12 cellular contexts compared by ENCODE assay signal in the genomic region with DNA sequence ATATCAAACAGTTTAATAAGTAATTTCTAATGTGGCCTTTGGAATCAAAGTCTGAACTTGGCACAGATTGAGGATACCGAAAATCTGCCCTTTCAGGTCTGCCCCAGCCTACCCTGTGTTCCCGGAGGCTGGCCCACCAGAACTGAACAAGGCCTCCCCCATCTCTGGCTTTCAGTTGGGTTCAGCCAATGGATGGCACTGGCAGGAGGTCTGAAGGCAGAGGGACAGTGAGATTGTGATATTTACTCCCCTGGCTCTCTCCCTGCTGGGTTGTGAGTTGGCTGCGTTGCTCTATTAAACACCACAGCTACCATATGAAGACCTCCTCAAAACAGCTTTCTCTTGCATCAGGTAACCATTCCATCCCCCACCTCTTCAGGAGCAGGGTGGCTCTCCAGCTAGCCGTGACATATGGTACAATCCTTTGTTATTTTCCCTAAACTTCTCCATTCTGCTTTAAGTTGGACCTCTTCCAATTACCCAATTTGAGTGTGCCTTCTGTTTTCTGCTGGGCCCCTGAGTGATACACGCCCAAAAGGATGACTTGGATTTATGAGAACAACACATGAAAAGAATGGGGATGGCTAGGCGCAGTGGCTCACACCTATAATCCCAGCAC. TPM values are rescaled to one million over a fixed set of nuclear protein-coding genes. Genes with fewer than 3 reads are reported as not detected.
DNase-seq lines count a peak whose midpoint lies in the region; ATAC-seq and TF ChIP-seq lines count a peak whose summit lies in the region.
"Had no signal": no experiment of that assay in that cellular context is flagged by ENCODE, and none has a peak within 500 bp of the region (broad histone marks: within the 10 kb centered on the region; RNA-seq: fewer than 3 reads in every experiment).

No MANE protein-coding gene starts in this region.

- no peaks in the 10 kb centered on the region for H3K27me3 ChIP-seq in Panc1 (ENCODE audit: control insufficient read depth, insufficient read depth, low read length)
- H3K27me3 ChIP-seq in gastroesophageal sphincter: no peaks in the 10 kb centered on the region
- H3K27me3 ChIP-seq in testis: no peaks in the 10 kb centered on the region
- no peaks in the 10 kb centered on the region for H3K27me3 ChIP-seq in neural progenitor cell

- H3K27ac Mint-ChIP-seq in neural progenitor cell: no peak overlapping the region
- H3K27ac Mint-ChIP-seq: activated T-cell treated with anti-CD3 and anti-CD28 coated beads, Interleukin-2, amount 50 U/mL, for 72 hours; stimulated activated naive CD8-positive, alpha-beta T cell treated with anti-CD3 and anti-CD28 coated beads, Interleukin-15, Interleukin-2, amounts not matched to agents 100 ng/mL and 50 ng/mL, for 24 hours had no signal

- H3K36me3 Mint-ChIP-seq in neural progenitor cell: no peaks in the 10 kb centered on the region

- no peaks in the 10 kb centered on the region for H3K9me3 ChIP-seq in Panc1 (ENCODE audit: control insufficient read depth, insufficient read depth, low read depth, low read length)
- no peaks in the 10 kb centered on the region for H3K9me3 ChIP-seq in gastroesophageal sphincter
- H3K9me3 ChIP-seq in testis: no peaks in the 10 kb centered on the region
- H3K9me3 ChIP-seq in neural progenitor cell (ENCODE audit: low read depth): no peaks in the 10 kb centered on the region

- 82 to 94% methylated on average over 2 to 4 of the region's 6 CpGs for WGBS in gastroesophageal sphincter (ENCODE audit: low coverage in 1 of 2), 2 donors
- WGBS in testis, 2 donors: 71 to 80% methylated on average over 6 of the region's 6 CpGs

- no peak overlapping the region for H3K4me2 ChIP-seq in neural progenitor cell

- peak overlapping the region; percentile 30 for H3K27ac ChIP-seq in Panc1 (ENCODE audit: low read length)
- peak overlapping the region in 3 of 4 donors; percentile 20 to 78 (median 38) for H3K27ac ChIP-seq in gastroesophageal sphincter
- H3K27ac ChIP-seq in testis: peak overlapping the region; percentile 22 to 84
- H3K27ac ChIP-seq in neural progenitor cell: no peak overlapping the region

- CTCF ChIA-PET in Panc1 (lab: Charles Lee): interaction anchor here (0.6 kb wide), 1 partner anchor 8 kb away, joined by 5 read pairs; no protein-coding TSS in a partner anchor

- no TSS peak for BruUV-seq in Panc1 (replicated peaks; lab: Mats Ljungman, UMichigan)

- TF ChIP-seq CTCF in Panc1 (IDR thresholded peaks at IDR 0.05) (no peak), gastroesophageal sphincter (IDR thresholded peaks at IDR 0.05) (no peak), testis (IDR thresholded peaks at IDR 0.05) (no peak), neural progenitor cell (IDR thresholded peaks at IDR 0.05) (no peak)

- H3K4me1 ChIP-seq in Panc1 (ENCODE audit: control insufficient read depth, insufficient read depth, low read length) (peaks cover 71% of the 10 kb centered on the region), gastroesophageal sphincter (peaks cover 3 to 82% (median 26%) of the 10 kb centered on the region in 3 donors), testis (peaks cover 35% of the 10 kb centered on the region), neural progenitor cell (peaks cover 32% of the 10 kb centered on the region)

- no peak for TF ChIP-seq EP300 in gastroesophageal sphincter (IDR thresholded peaks at IDR 0.05)

- intact Hi-C loops in Panc1 (cut with micrococcal nuclease; ENCODE audit: unreplicated experiment): no loop called here
- intact Hi-C loops in testis (cut with DNase I; ENCODE audit: low total_unique reads): no loop called here

- H4K20me1 ChIP-seq in neural progenitor cell (ENCODE audit: low read depth): no peaks in the 10 kb centered on the region

- no peak overlapping the region for H2AFZ ChIP-seq in neural progenitor cell (replicated peaks)

- H3K9ac ChIP-seq in neural progenitor cell: no peak overlapping the region

- peaks cover 5% of the 10 kb centered on the region for H3K27me3 Mint-ChIP-seq in neural progenitor cell (ENCODE audit: insufficient read depth, low read depth)
- H3K27me3 Mint-ChIP-seq: stimulated activated naive CD8-positive, alpha-beta T cell treated with anti-CD3 and anti-CD28 coated beads, Interleukin-15, Interleukin-2, amounts not matched to agents 100 ng/mL and 50 ng/mL, for 24 hours had no signal

- POLR2A ChIA-PET in Panc1 (lab: Charles Lee): interaction anchor here (0.5 to 0.6 kb wide), 2 partner anchors 16 to 125 kb away, joined by 3 read pairs; no protein-coding TSS in a partner anchor

- DNase-seq in NOMO-1 treated with DMSO at 0.1 percent for 48 hours (lab: John Stamatoyannopoulos, UW; ENCODE audit: unreplicated experiment): peak; percentile 3
- no peak for DNase-seq in NOMO-1 treated with dmso at 0.1 percent for 144 hours (lab: John Stamatoyannopoulos, UW; ENCODE audit: unreplicated experiment)
- DNase-seq in Panc1 (ENCODE audit: low read depth, low spot score): no peak
- no peak for DNase-seq in testis
- DNase-seq in amygdala (lab: John Stamatoyannopoulos, UW): no peak
- DNase-seq in neural progenitor cell (ENCODE audit: low spot score): no peak
- DNase-seq: activated T-cell treated with anti-CD3 and anti-CD28 coated beads, Interleukin-2, amount 50 U/mL, for 72 hours; NCI-H187 treated with DMSO at 0.1 percent for 48 hours; RPMI8226 had no signal

- H3K4me3 ChIP-seq in Panc1 (ENCODE audit: low read depth in 2 of 2, low read length in 2 of 2): no peak overlapping the region
- H3K4me3 ChIP-seq in gastroesophageal sphincter: no peak overlapping the region
- H3K4me3 ChIP-seq in testis: no peak overlapping the region
- no peak overlapping the region for H3K4me3 ChIP-seq in neural progenitor cell

- no peaks in the 10 kb centered on the region for H3K9me3 Mint-ChIP-seq in neural progenitor cell
- H3K9me3 Mint-ChIP-seq: activated T-cell treated with anti-CD3 and anti-CD28 coated beads, Interleukin-2, amount 50 U/mL, for 72 hours; stimulated activated naive CD8-positive, alpha-beta T cell treated with anti-CD3 and anti-CD28 coated beads, Interleukin-15, Interleukin-2, amounts not matched to agents 100 ng/mL and 50 ng/mL, for 24 hours had no signal

- H3K4me1 Mint-ChIP-seq in neural progenitor cell: peaks cover 33% of the 10 kb centered on the region

- no peak for TF ChIP-seq POLR2A in gastroesophageal sphincter (IDR thresholded peaks at IDR 0.05)
- no peak for TF ChIP-seq POLR2A in testis (IDR thresholded peaks at IDR 0.05)

- ATAC-seq in Panc1 (no peak), gastroesophageal sphincter (no peak), HG02973 (IDR thresholded peaks at IDR 0.05; ENCODE audit: unreplicated experiment) (no peak)
- ATAC-seq: activated T-cell treated with anti-CD3 and anti-CD28 coated beads, Interleukin-2, amount 50 U/mL, for 72 hours had no signal

- no peak overlapping the region for H3K4me3 Mint-ChIP-seq in neural progenitor cell
- H3K4me3 Mint-ChIP-seq: activated T-cell treated with anti-CD3 and anti-CD28 coated beads, Interleukin-2, amount 50 U/mL, for 72 hours; stimulated activated naive CD8-positive, alpha-beta T cell treated with anti-CD3 and anti-CD28 coated beads, Interleukin-15, Interleukin-2, amounts not matched to agents 100 ng/mL and 50 ng/mL, for 24 hours had no signal

- in situ Hi-C loops in Panc1 (cut with HindIII; ENCODE audit: low pct_unique_long_range_greater_than_20kb, low sequenced_read_pairs): no loop called here

- H3F3A ChIP-seq in neural progenitor cell (ENCODE audit: low read depth): no peaks in the 10 kb centered on the region

- H3K36me3 ChIP-seq in Panc1 (ENCODE audit: control insufficient read depth, insufficient read depth, low read length): no peaks in the 10 kb centered on the region
- H3K36me3 ChIP-seq in gastroesophageal sphincter: no peaks in the 10 kb centered on the region
- H3K36me3 ChIP-seq in testis (ENCODE audit: low read depth, missing control alignments): no peaks in the 10 kb centered on the region
- no peaks in the 10 kb centered on the region for H3K36me3 ChIP-seq in neural progenitor cell

- no peaks in the 10 kb centered on the region for H3K79me2 ChIP-seq in neural progenitor cell (ENCODE audit: low read depth)

RNA-seq across cellular contexts. Expression of gene DNMBP, which starts 28.1 kb away (rescaled TPM):
- 39.3 TPM for total RNA-seq in Panc1 (2021; ENCODE audit: unreplicated experiment)
- polyA plus RNA-seq in Panc1 (2012; ENCODE audit: insufficient read length): 21.7 TPM
- 10 to 100 TPM; 17.9 to 37.6 (median 20.6) TPM for total RNA-seq in gastroesophageal sphincter
- total RNA-seq in testis: 10 to 100 TPM; 33.4 to 36.0 TPM
- polyA plus RNA-seq in testis (ENCODE audit: insufficient read depth, low read depth, low replicate concordance): 20.8 TPM
- 24.1 and 26.7 TPM in 2 replicates for total RNA-seq in neural progenitor cell (ENCODE audit: low replicate concordance)
